11 cellular contexts compared by ENCODE assay signal in genomic region chr11:3165916-3166267, GRCh38. TPM values are rescaled to one million over a fixed set of nuclear protein-coding genes. Genes with fewer than 3 reads are reported as not detected.
DNase-seq lines count a peak whose midpoint lies in the region; ATAC-seq and TF ChIP-seq lines count a peak whose summit lies in the region.
"Had no signal": no experiment of that assay in that cellular context is flagged by ENCODE, and none has a peak within 500 bp of the region (broad histone marks: within the 10 kb centered on the region; RNA-seq: fewer than 3 reads in every experiment).

No MANE protein-coding gene starts in this region.

- no peaks in the 10 kb centered on the region for H3K36me3 Mint-ChIP-seq in activated naive CD4-positive, alpha-beta T cell treated with anti-CD3 and anti-CD28 coated beads, Interleukin-2, amount 10 ng/mL, durations not matched to agents 7 days and 5 days
- H3K36me3 Mint-ChIP-seq in activated CD4-positive, alpha-beta memory T cell treated with anti-CD3 and anti-CD28 coated beads for 36 hours, result no peaks in the 10 kb centered on the region

- H3K36me3 ChIP-seq in left lung, result no peaks in the 10 kb centered on the region
- no peaks in the 10 kb centered on the region for H3K36me3 ChIP-seq in thymus (ENCODE audit: control insufficient read depth, insufficient read depth)
- H3K36me3 ChIP-seq: SJCRH30 had no signal

- WGBS in thymus, result 90% methylated on average over 5 of the region's 5 CpGs

- CTCF ChIA-PET in activated naive CD4-positive, alpha-beta T cell treated with anti-CD3 and anti-CD28 coated beads, Interleukin-2, amount 10 ng/mL, durations not matched to agents 7 days and 5 days (lab: Charles Lee), result no interaction called here
- CTCF ChIA-PET in activated CD4-positive, alpha-beta memory T cell treated with anti-CD3 and anti-CD28 coated beads for 36 hours (lab: Charles Lee), result no interaction called here

- intact Hi-C loops in activated CD4-positive, alpha-beta memory T cell treated with anti-CD3 and anti-CD28 coated beads for 36 hours (cut with micrococcal nuclease), result no loop called here
- intact Hi-C loops in left lung (cut with DNase I), result no loop called here

- peaks cover 0 to 23% of the 10 kb centered on the region in 2 donors for H3K27me3 ChIP-seq in left lung
- H3K27me3 ChIP-seq in thymus (ENCODE audit: control insufficient read depth, insufficient read depth), result no peaks in the 10 kb centered on the region

- ATAC-seq in left lung (no peak), GM18909 (IDR thresholded peaks at IDR 0.05; ENCODE audit: poor library complexity, unreplicated experiment) (no peak), esophagus mucosa (no peak)

- DNase-seq in activated naive CD4-positive, alpha-beta T cell treated with anti-CD3 and anti-CD28 coated beads, Interleukin-2, amount 10 ng/mL, durations not matched to agents 7 days and 5 days, result peak; percentile 20
- DNase-seq in activated naive CD4-positive, alpha-beta T cell (lab: John Stamatoyannopoulos, UW), result no peak
- no peak for DNase-seq in activated CD4-positive, alpha-beta memory T cell treated with anti-CD3 and anti-CD28 coated beads for 36 hours
- DNase-seq in left lung (peak; percentile 17 to 50), AG08395 (ENCODE audit: low spot score) (no peak)

- H3K27me3 Mint-ChIP-seq in activated naive CD4-positive, alpha-beta T cell treated with anti-CD3 and anti-CD28 coated beads, Interleukin-2, amount 10 ng/mL, durations not matched to agents 7 days and 5 days, result peaks cover 94% of the 10 kb centered on the region
- peaks cover 36% of the 10 kb centered on the region for H3K27me3 Mint-ChIP-seq in activated CD4-positive, alpha-beta memory T cell treated with anti-CD3 and anti-CD28 coated beads for 36 hours

- POLR2A ChIA-PET in activated CD4-positive, alpha-beta memory T cell treated with anti-CD3 and anti-CD28 coated beads for 36 hours (lab: Charles Lee), result no interaction called here

- H3K4me1 ChIP-seq in left lung (peaks cover 17 to 70% of the 10 kb centered on the region in 2 donors), thymus (ENCODE audit: control insufficient read depth, insufficient read depth, low read length) (peaks cover 66% of the 10 kb centered on the region)

- peak overlapping the region; percentile 72 for H3K4me3 Mint-ChIP-seq in activated naive CD4-positive, alpha-beta T cell treated with anti-CD3 and anti-CD28 coated beads, Interleukin-2, amount 10 ng/mL, durations not matched to agents 7 days and 5 days
- H3K4me3 Mint-ChIP-seq in activated CD4-positive, alpha-beta memory T cell treated with anti-CD3 and anti-CD28 coated beads for 36 hours, result peak overlapping the region; percentile 64

- no peak for TF ChIP-seq CTCF in left lung (IDR thresholded peaks at IDR 0.05)

- no peaks in the 10 kb centered on the region for H3K9me3 Mint-ChIP-seq in activated naive CD4-positive, alpha-beta T cell treated with anti-CD3 and anti-CD28 coated beads, Interleukin-2, amount 10 ng/mL, durations not matched to agents 7 days and 5 days
- no peaks in the 10 kb centered on the region for H3K9me3 Mint-ChIP-seq in activated CD4-positive, alpha-beta memory T cell treated with anti-CD3 and anti-CD28 coated beads for 36 hours

- no peak overlapping the region for H3K27ac Mint-ChIP-seq in activated naive CD4-positive, alpha-beta T cell treated with anti-CD3 and anti-CD28 coated beads, Interleukin-2, amount 10 ng/mL, durations not matched to agents 7 days and 5 days
- H3K27ac Mint-ChIP-seq in activated CD4-positive, alpha-beta memory T cell treated with anti-CD3 and anti-CD28 coated beads for 36 hours, result no peak overlapping the region

- no peak overlapping the region for H3K4me3 ChIP-seq in left lung
- peak overlapping the region; percentile 97 for H3K4me3 ChIP-seq in thymus (ENCODE audit: low read length)

- H3K27ac ChIP-seq in left lung (no peak overlapping the region), thymus (ENCODE audit: low read depth) (peak overlapping the region; percentile 47)
- H3K27ac ChIP-seq: SJCRH30 had no signal

- H3K9me3 ChIP-seq in left lung, result no peaks in the 10 kb centered on the region
- no peaks in the 10 kb centered on the region for H3K9me3 ChIP-seq in thymus (ENCODE audit: control insufficient read depth)
- H3K9me3 ChIP-seq: SJCRH30 had no signal

- H3K4me1 Mint-ChIP-seq in activated naive CD4-positive, alpha-beta T cell treated with anti-CD3 and anti-CD28 coated beads, Interleukin-2, amount 10 ng/mL, durations not matched to agents 7 days and 5 days, result peaks cover 22% of the 10 kb centered on the region
- peaks cover 22% of the 10 kb centered on the region for H3K4me1 Mint-ChIP-seq in activated CD4-positive, alpha-beta memory T cell treated with anti-CD3 and anti-CD28 coated beads for 36 hours (ENCODE audit: low read depth)

RNA-seq across cellular contexts. Expression of gene OSBPL5, which starts 0.8 kb away (rescaled TPM):
- 1 to 10 TPM; 4.6 to 4.7 TPM for total RNA-seq in activated CD4-positive, alpha-beta memory T cell treated with anti-CD3 and anti-CD28 coated beads for 36 hours
- total RNA-seq in left lung, result 10 to 100 TPM; 34.5 to 39.6 TPM
- polyA plus RNA-seq in thymus, result 28.2 TPM
- 13.4 TPM for total RNA-seq in esophagus mucosa

RNA-seq across cellular contexts. Expression of gene MRGPRG, which starts 52.7 kb away (rescaled TPM):
- not detected for total RNA-seq in activated CD4-positive, alpha-beta memory T cell treated with anti-CD3 and anti-CD28 coated beads for 36 hours
- not detected for total RNA-seq in left lung
- polyA plus RNA-seq in thymus, result not detected
- not detected for total RNA-seq in esophagus mucosa
- total RNA-seq: cerebellum, SJCRH30, urinary bladder had no signal
- polyA plus RNA-seq: urinary bladder had no signal

Comparison
In these comparisons a context has a peak if more than half of its experiments do, and no peak if none do; other contexts are left out.
1. DNase-seq: peak in activated naive CD4-positive, alpha-beta T cell treated with anti-CD3 and anti-CD28 coated beads, Interleukin-2, amount 10 ng/mL, durations not matched to agents 7 days and 5 days (single experiment) and left lung (2 of 2); none in activated naive CD4-positive, alpha-beta T cell (0 of 4), activated CD4-positive, alpha-beta memory T cell treated with anti-CD3 and anti-CD28 coated beads for 36 hours (single experiment) and AG08395 (single experiment).